In the genomic region with DNA sequence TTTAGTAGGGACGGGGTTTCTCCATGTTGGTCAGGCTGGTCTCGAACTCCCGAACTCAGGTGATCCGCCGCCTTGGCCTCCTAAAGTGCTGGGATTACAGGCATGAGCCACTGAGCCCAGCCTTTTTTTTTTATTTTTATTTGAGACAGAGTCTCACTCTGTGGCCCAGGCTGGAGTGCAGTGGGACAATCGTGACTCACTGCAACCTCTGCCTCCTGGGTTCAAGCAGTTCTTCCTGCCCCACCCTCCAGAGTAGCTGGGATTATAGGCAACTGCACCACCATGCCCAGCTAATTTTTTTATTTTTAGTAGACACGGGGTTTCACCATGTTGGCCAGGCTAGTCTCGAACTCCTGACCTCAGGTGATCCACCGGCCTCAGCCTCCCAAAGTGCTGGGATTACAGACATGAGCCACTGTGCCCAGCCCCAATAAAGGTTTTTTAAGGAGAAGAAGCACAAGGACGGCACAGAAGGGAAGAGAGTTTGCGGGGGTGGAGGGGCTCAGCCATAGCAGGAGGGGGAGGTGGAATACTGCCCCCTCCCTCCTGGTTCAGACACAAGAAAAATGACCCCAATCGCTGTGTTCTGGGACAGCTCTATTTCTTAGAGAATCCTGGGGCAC, we compare ENCODE assay signal across 8 cellular contexts. TPM values are rescaled to one million over a fixed set of nuclear protein-coding genes. Genes with fewer than 3 reads are reported as not detected.
DNase-seq lines count a peak whose midpoint lies in the region; TF ChIP-seq lines count a peak whose summit lies in the region.
"Not testable (repeated sequence)": the region's sequence is repeated elsewhere in the genome, so short reads cannot be mapped to it uniquely, and the experiment has no call there.

No MANE protein-coding gene starts in this region.

- peak overlapping the region; percentile 63 for H2BK5ac ChIP-seq in trophoblast cell (ENCODE audit: low read depth, low read length, poor library complexity)

- WGBS in trophoblast cell (ENCODE audit: extremely low coverage, insufficient coverage, insufficient read length): no CpG with 5 or more reads among the region's 12 CpGs
- WGBS in thyroid gland, 2 donors: 78 to 81% methylated on average over 12 of the region's 12 CpGs

- intact Hi-C loops in Caco-2 (cut with micrococcal nuclease; ENCODE audit: unreplicated experiment); dorsolateral prefrontal cortex (cut with DNase I); left ventricle myocardium inferior (cut with micrococcal nuclease); thyroid gland (cut with DNase I): not testable (repeated sequence)

- H3K4me3 ChIP-seq in Caco-2 (ENCODE audit: low read depth, low read length); trophoblast cell (ENCODE audit: low read depth, low read length); thyroid gland (replicated peaks in 1 of 3): not testable (repeated sequence)
- H3K4me3 ChIP-seq in dorsolateral prefrontal cortex: peak overlapping the region in 5 of 59 donors; percentile 1 to 36 (median 29)
- peak overlapping the region; percentile 34 for H3K4me3 ChIP-seq in left ventricle myocardium inferior

- peak overlapping the region; percentile 1 for H3K4ac ChIP-seq in trophoblast cell (ENCODE audit: low read depth, low read length)

- POLR2A ChIA-PET in Caco-2 (lab: Charles Lee): interaction anchor here (1.3 kb wide), 1 partner anchor 34 kb away, joined by 5 read pairs; no protein-coding TSS in a partner anchor

- DNase-seq in Caco-2, dorsolateral prefrontal cortex, left ventricle myocardium inferior, trophoblast cell, thyroid gland: not testable (repeated sequence)
- DNase-seq in LoVo (ENCODE audit: low spot score): peak; percentile 51
- peak; percentile 17 for DNase-seq in activated CD8-positive, alpha-beta memory T cell treated with anti-CD3 and anti-CD28 coated beads for 24 hours
- peak; percentile 27 to 37 for DNase-seq in lung microvascular endothelial cell (ENCODE audit: low read depth in 2 of 2)

- H3K18ac ChIP-seq in trophoblast cell (ENCODE audit: low read length): peak overlapping the region; percentile 46

- H3K4me1 Mint-ChIP-seq in Caco-2 (ENCODE audit: low read depth, unreplicated experiment): peaks cover 13% of the 10 kb centered on the region

- H2BK120ac ChIP-seq in trophoblast cell (ENCODE audit: insufficient read depth, low read length, poor library complexity): peak overlapping the region; percentile 50

- peak overlapping the region; percentile 42 for H3K14ac ChIP-seq in trophoblast cell (ENCODE audit: low read length)

- not testable (repeated sequence) for H3K36me3 Mint-ChIP-seq in Caco-2 (ENCODE audit: insufficient read depth, unreplicated experiment)

- H4K91ac ChIP-seq in trophoblast cell (ENCODE audit: low read depth, low read length): peak overlapping the region; percentile 71

- H3K27me3 ChIP-seq in Caco-2 (replicated peaks; ENCODE audit: control insufficient read depth, insufficient read depth, low read length); dorsolateral prefrontal cortex; left ventricle myocardium inferior (ENCODE audit: low read depth); trophoblast cell (ENCODE audit: insufficient read depth, low read length); thyroid gland: not testable (repeated sequence)

- peak overlapping the region; percentile 98 for H3K27ac Mint-ChIP-seq in Caco-2 (ENCODE audit: unreplicated experiment)

- not testable (repeated sequence) for TF ChIP-seq CTCF in Caco-2 (IDR thresholded peaks at IDR 0.05; ENCODE audit: insufficient read depth in 1 of 2, low read depth in 1 of 2, low read length in 1 of 2, severe bottlenecking in 1 of 2, unreplicated experiment in 1 of 2); dorsolateral prefrontal cortex (IDR thresholded peaks at IDR 0.05 in 54 of 56, conservative IDR thresholded peaks at IDR 0.05 in 2 of 56; ENCODE audit: low read depth in 1 of 56, partially characterized antibody in 56 of 56); left ventricle myocardium inferior (IDR thresholded peaks at IDR 0.05; ENCODE audit: borderline replicate concordance); thyroid gland (IDR thresholded peaks at IDR 0.05)

- H3K79me2 ChIP-seq in trophoblast cell (ENCODE audit: control insufficient read depth, insufficient read depth, low read length, poor library complexity): not testable (repeated sequence)

- peak overlapping the region; percentile 64 for H2AK5ac ChIP-seq in trophoblast cell (ENCODE audit: low read length)

- H3K23ac ChIP-seq in trophoblast cell (ENCODE audit: low read length): not testable (repeated sequence)

- H3K9me3 ChIP-seq in Caco-2; left ventricle myocardium inferior (replicated peaks); trophoblast cell (ENCODE audit: insufficient read depth, low read depth, low read length); thyroid gland: not testable (repeated sequence)

- not testable (repeated sequence) for H3K9me3 Mint-ChIP-seq in Caco-2 (ENCODE audit: unreplicated experiment)

- not testable (repeated sequence) for H3K9ac ChIP-seq in trophoblast cell (ENCODE audit: low read length)

- H3K4me2 ChIP-seq in trophoblast cell (ENCODE audit: low read length): peak overlapping the region; percentile 32

- H3K27me3 Mint-ChIP-seq in Caco-2 (ENCODE audit: insufficient read depth, unreplicated experiment): not testable (repeated sequence)

- BruUV-seq in Caco-2 (replicated peaks; lab: Mats Ljungman, UMichigan): TSS peak; percentile 98

- H4K8ac ChIP-seq in trophoblast cell (ENCODE audit: low read depth, low read length): peak overlapping the region; percentile 59

- not testable (repeated sequence) for H3K36me3 ChIP-seq in Caco-2 (ENCODE audit: control insufficient read depth, insufficient read depth, low read length); left ventricle myocardium inferior; trophoblast cell (ENCODE audit: control insufficient read depth in 1 of 2, insufficient read depth in 2 of 2, low read length in 2 of 2); thyroid gland

- H3K4me1 ChIP-seq in Caco-2 (peaks cover 26% of the 10 kb centered on the region), left ventricle myocardium inferior (peaks cover 36% of the 10 kb centered on the region), trophoblast cell (ENCODE audit: control insufficient read depth in 1 of 2, insufficient read depth in 2 of 2, low read length in 2 of 2) (peaks cover 10 to 12% of the 10 kb centered on the region in 2 experiments), thyroid gland (peaks cover 18 to 31% of the 10 kb centered on the region in 2 donors)

- H3K27ac ChIP-seq in dorsolateral prefrontal cortex (peak overlapping the region in 35 of 59 donors; percentile 11 to 86 (median 61)), left ventricle myocardium inferior (replicated peaks) (peak overlapping the region; percentile 87), trophoblast cell (ENCODE audit: low read depth, low read length) (peak overlapping the region; percentile 82), thyroid gland (peak overlapping the region; percentile 69 to 92 (median 70))

- peak overlapping the region; percentile 1 for H2AFZ ChIP-seq in trophoblast cell (ENCODE audit: insufficient read depth, low read length, poor library complexity)

- CTCF ChIA-PET in Caco-2 (lab: Charles Lee): not testable (repeated sequence)

- peak overlapping the region; percentile 69 for H2BK12ac ChIP-seq in trophoblast cell (ENCODE audit: low read length)

- peak overlapping the region; percentile 0 for H4K12ac ChIP-seq in trophoblast cell (ENCODE audit: low read depth, low read length)

- H3K4me3 Mint-ChIP-seq in Caco-2 (ENCODE audit: unreplicated experiment): peak overlapping the region; percentile 64

- not testable (repeated sequence) for TF ChIP-seq POLR2A in thyroid gland (IDR thresholded peaks at IDR 0.05)

- peaks cover 23% of the 10 kb centered on the region for H3K79me1 ChIP-seq in trophoblast cell (ENCODE audit: low read length)

RNA-seq across cellular contexts. Expression of gene VCL, which starts 32.5 kb away (rescaled TPM):
- total RNA-seq in Caco-2 (2022) (92.2 and 113 TPM in 2 replicates), dorsolateral prefrontal cortex (10 to 100 TPM; 16.0 to 62.1 (median 29.9) TPM), left ventricle myocardium inferior (227 TPM), lung microvascular endothelial cell (41.7 and 53.0 TPM in 2 replicates), thyroid gland (100 to 1,000 TPM in 3 of 4 donors, 10 to 100 TPM in 1; 71.9 to 151 (median 112) TPM)
- polyA plus RNA-seq in trophoblast cell (2013): 100 and 103 TPM in 2 replicates

RNA-seq across cellular contexts. Expression of gene PLAU, which starts 54.4 kb away (rescaled TPM):
- total RNA-seq in Caco-2 (2022) (1.2 and 1.8 TPM in 2 replicates), dorsolateral prefrontal cortex (1 to 10 TPM in 88 of 120 experiments, under 1 TPM in 31, not detected in 1; 0.37 to 7.2 (median 1.4) TPM), left ventricle myocardium inferior (4.9 TPM), lung microvascular endothelial cell (1.6 and 12.4 TPM in 2 replicates), thyroid gland (10 to 100 TPM in 1 of 4 donors, 1 to 10 TPM in 3; 3.8 to 13.3 (median 7.3) TPM)
- 5.6 and 6.2 TPM in 2 replicates for polyA plus RNA-seq in trophoblast cell (2013)
